ENCODE assay signal across 8 cellular contexts in the genomic region with DNA sequence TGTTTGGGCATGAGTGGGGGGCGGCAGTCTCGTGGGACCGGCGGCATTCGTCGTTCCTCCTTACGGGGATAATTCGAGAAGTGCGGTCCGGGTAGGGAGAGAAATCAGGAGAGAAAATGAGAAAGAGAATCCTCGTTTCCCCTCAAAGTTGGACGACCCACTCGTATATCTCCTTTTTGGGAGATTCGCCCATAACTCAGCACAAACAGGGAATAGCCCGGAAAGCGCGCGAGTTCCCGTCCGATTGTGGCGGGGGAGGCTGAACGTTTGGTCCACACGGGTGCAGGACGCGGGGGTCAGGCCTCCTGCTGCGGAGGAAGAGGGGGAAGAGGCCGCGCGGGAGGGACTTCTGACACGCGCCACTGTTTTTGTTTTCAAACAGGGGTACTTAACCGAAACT. TPM values are rescaled to one million over a fixed set of nuclear protein-coding genes. Genes with fewer than 3 reads are reported as not detected.
DNase-seq lines count a peak whose midpoint lies in the region; ATAC-seq and TF ChIP-seq lines count a peak whose summit lies in the region.

No MANE protein-coding gene starts in this region.

- POLR2A ChIA-PET in BJ (lab: Charles Lee), result interaction anchor here (0.7 kb wide), 1 partner anchor 33 kb away, joined by 3 read pairs; no protein-coding TSS in a partner anchor

- DNase-seq in BJ (ENCODE audit: low read depth), result no peak
- DNase-seq in HuH-7.5 (ENCODE audit: low spot score), result peak; percentile 27
- DNase-seq in effector memory CD4-positive, alpha-beta T cell, result no peak
- DNase-seq in T-helper 9 cell, result no peak
- no peak for DNase-seq in germinal center (ENCODE audit: low spot score)

- H3K27me3 ChIP-seq in BJ (ENCODE audit: control insufficient read depth, insufficient read depth, low read length), result no peaks in the 10 kb centered on the region
- peaks cover 11% of the 10 kb centered on the region for H3K27me3 ChIP-seq in effector memory CD4-positive, alpha-beta T cell (replicated peaks; ENCODE audit: control insufficient read depth, insufficient read depth, low read length, poor library complexity, severe bottlenecking)
- H3K27me3 ChIP-seq in muscle layer of duodenum (ENCODE audit: low read depth, low read length), result peaks cover 5% of the 10 kb centered on the region

- ATAC-seq in HG03565 (IDR thresholded peaks at IDR 0.05; ENCODE audit: unreplicated experiment) (no peak), HG02798 (IDR thresholded peaks at IDR 0.05; ENCODE audit: poor library complexity, unreplicated experiment) (no peak)

- H3K36me3 ChIP-seq in BJ (ENCODE audit: control insufficient read depth, insufficient read depth, low read length), result no peaks in the 10 kb centered on the region
- H3K36me3 ChIP-seq in effector memory CD4-positive, alpha-beta T cell (ENCODE audit: control insufficient read depth, insufficient read depth, low read length), result no peaks in the 10 kb centered on the region
- no peaks in the 10 kb centered on the region for H3K36me3 ChIP-seq in muscle layer of duodenum (ENCODE audit: control insufficient read depth in 1 of 2, insufficient read depth in 2 of 2, low read length in 2 of 2)

- no peak for TF ChIP-seq CTCF in BJ (IDR thresholded peaks at IDR 0.05; ENCODE audit: insufficient read depth, low read depth, low read length)

- CTCF ChIA-PET in BJ (lab: Yijun Ruan, JAX), result interaction anchor here (0.9 to 1.5 kb wide), 4 partner anchors 9 to 50 kb away, joined by 3 to 5 read pairs (median 4); no protein-coding TSS in a partner anchor

- no peaks in the 10 kb centered on the region for H3K9me3 ChIP-seq in effector memory CD4-positive, alpha-beta T cell (ENCODE audit: control insufficient read depth, low read length)
- no peaks in the 10 kb centered on the region for H3K9me3 ChIP-seq in muscle layer of duodenum (ENCODE audit: control insufficient read depth in 1 of 2, low read length in 2 of 2)

- H3K4me1 ChIP-seq in effector memory CD4-positive, alpha-beta T cell (ENCODE audit: control insufficient read depth, insufficient read depth, low read length, poor library complexity, severe bottlenecking), result no peaks in the 10 kb centered on the region
- no peaks in the 10 kb centered on the region for H3K4me1 ChIP-seq in muscle layer of duodenum (ENCODE audit: control insufficient read depth in 1 of 2, insufficient read depth in 2 of 2, low read length in 2 of 2)

- H3K4me3 ChIP-seq in BJ (ENCODE audit: low read depth, low read length), result peak overlapping the region; percentile 85
- peak overlapping the region; percentile 28 for H3K4me3 ChIP-seq in effector memory CD4-positive, alpha-beta T cell (ENCODE audit: insufficient read depth, low read depth, low read length, poor library complexity, severe bottlenecking)
- H3K4me3 ChIP-seq in muscle layer of duodenum (ENCODE audit: low read depth in 1 of 2, low read length in 2 of 2), result peak overlapping the region; percentile 67 to 78

- no peak overlapping the region for H3K27ac ChIP-seq in effector memory CD4-positive, alpha-beta T cell (ENCODE audit: insufficient read depth, low read length, poor library complexity, severe bottlenecking)
- no peak overlapping the region for H3K27ac ChIP-seq in muscle layer of duodenum (ENCODE audit: low read length)

RNA-seq across cellular contexts. Expression of a gene that starts 42.4 kb away (rescaled TPM):
- polyA plus RNA-seq in BJ (2011; rRNA removed), result 8.6 and 18.9 TPM in 2 replicates
- 2.8 TPM in 2 replicates for polyA minus RNA-seq in BJ (2011; rRNA and poly(A)+ RNA removed)

Comparison
In these comparisons a context has a peak if more than half of its experiments do, and no peak if none do; other contexts are left out.
1. H3K4me3 ChIP-seq: peak in every context shown above with its lines; median percentile 85 in BJ; 72 in muscle layer of duodenum; 28 in effector memory CD4-positive, alpha-beta T cell.